ENCODE assay signal across 1 cellular context in genomic region chr3:45132568-45133211, GRCh38.
TF ChIP-seq lines count a peak whose summit lies in the region.

No MANE protein-coding gene starts in this region.

TF ChIP-seq in K562, 482 proteins besides CTCF, POLR2A, EP300 and RAD21 (continued from another document and continues in another):
- peak; percentile 80 for TF ChIP-seq MGA (IDR thresholded peaks at IDR 0.05)
- no peak for TF ChIP-seq CBFA2T3 (IDR thresholded peaks at IDR 0.05)
- TF ChIP-seq ZNF165 (CRISPR knock-in tag; IDR thresholded peaks at IDR 0.05; ENCODE audit: borderline replicate concordance), result no peak
- TF ChIP-seq SMAD2 (IDR thresholded peaks at IDR 0.05; ENCODE audit: low read depth, low read length), result no peak
- no peak for TF ChIP-seq KDM1A (IDR thresholded peaks at IDR 0.05)
- TF ChIP-seq SIX5 (IDR thresholded peaks at IDR 0.05; ENCODE audit: borderline replicate concordance in 1 of 2, insufficient read depth in 1 of 2, low read depth in 1 of 2, low read length in 2 of 2), result no peak
- TF ChIP-seq HDAC8 (tag; IDR thresholded peaks at IDR 0.05), result peak; percentile 73; the same call in 1 of the 2 replicates
- TF ChIP-seq ASH1L (IDR thresholded peaks at IDR 0.05; ENCODE audit: borderline replicate concordance, low read depth, partially characterized antibody), result no peak
- TF ChIP-seq KAT8 (IDR thresholded peaks at IDR 0.05; ENCODE audit: low read depth), result no peak
- no peak for TF ChIP-seq PHF20 (IDR thresholded peaks at IDR 0.05; ENCODE audit: partially characterized antibody)
- no peak for TF ChIP-seq PBX2 (CRISPR knock-in tag; IDR thresholded peaks at IDR 0.05; ENCODE audit: low read depth)
- TF ChIP-seq PBX2 (tag; conservative IDR thresholded peaks at IDR 0.05; ENCODE audit: low read depth), result peak; percentile 65
- no peak for TF ChIP-seq POLR2AphosphoS5 (IDR thresholded peaks at IDR 0.05; ENCODE audit: control insufficient read depth, insufficient read depth, low read depth, low read length)
- peak; percentile 67; the same call in 1 of the 2 replicates for TF ChIP-seq NFRKB (IDR thresholded peaks at IDR 0.05; ENCODE audit: low read depth)
- 0 out of 2 replicates have a peak, but pooled peaks have one; percentile 11 for TF ChIP-seq ZNF311 (CRISPR knock-in tag; IDR thresholded peaks at IDR 0.05)
- TF ChIP-seq CTCFL (IDR thresholded peaks at IDR 0.05; ENCODE audit: borderline replicate concordance, insufficient read depth, low read depth, low read length, poor library complexity, severe bottlenecking), result no peak
- TF ChIP-seq FOXP4 (CRISPR knock-in tag; IDR thresholded peaks at IDR 0.05; ENCODE audit: borderline replicate concordance), result no peak
- TF ChIP-seq MCM7 (IDR thresholded peaks at IDR 0.05), result no peak
- TF ChIP-seq EHMT2 (IDR thresholded peaks at IDR 0.05), result no peak
- TF ChIP-seq ZFPM2 (CRISPR knock-in tag; IDR thresholded peaks at IDR 0.05), result no peak
- TF ChIP-seq ZNF3 (CRISPR knock-in tag; IDR thresholded peaks at IDR 0.05), result 0 out of 2 replicates have a peak, but pooled peaks have one; percentile 12
- peak; percentile 4; the same call in 1 of the 2 replicates for TF ChIP-seq ZNF395 (CRISPR knock-in tag; IDR thresholded peaks at IDR 0.05)
- no peak for TF ChIP-seq HCFC1 (IDR thresholded peaks at IDR 0.05; ENCODE audit: low read depth, low read length)
- no peak for TF ChIP-seq THAP12 (CRISPR knock-in tag; IDR thresholded peaks at IDR 0.05)
- no peak for TF ChIP-seq KHSRP (IDR thresholded peaks at IDR 0.05)
- TF ChIP-seq LCOR (CRISPR knock-in tag; IDR thresholded peaks at IDR 0.05), result no peak
- no peak for TF ChIP-seq RNF2 (IDR thresholded peaks at IDR 0.05)
- no peak for TF ChIP-seq USF1 (CRISPR knock-in tag; IDR thresholded peaks at IDR 0.05)
